ENCODE assay signal across 1 cellular context in genomic region chr19:50387176-50387867, GRCh38.
TF ChIP-seq lines count a peak whose summit lies in the region.

No MANE protein-coding gene starts in this region.

TF ChIP-seq in GM23338, 12 proteins besides CTCF, POLR2A, EP300 and RAD21 (continued from another document):
- TF ChIP-seq EZH2phosphoT487 (IDR thresholded peaks at IDR 0.05; ENCODE audit: unreplicated experiment) (no peak), ZNF462 (CRISPR knock-in tag; IDR thresholded peaks at IDR 0.05) (no peak), JUNB (IDR thresholded peaks at IDR 0.05; ENCODE audit: unreplicated experiment) (no peak)
